Comparison of ENCODE assay signal across 35 cellular contexts in genomic region chr1:107073493-107073892, GRCh38.
"Had no signal": no experiment of that assay in that cellular context is flagged by ENCODE, and none has a peak within 500 bp of the region (broad histone marks: within the 10 kb centered on the region; RNA-seq: fewer than 3 reads in every experiment).

No MANE protein-coding gene starts in this region.

- H3K9me3 ChIP-seq: MG63 had no signal

- H3K27me3 ChIP-seq: MG63 had no signal

- DNase-seq: Kasumi-1, MG63, MM.1S, MV-4-11, NCI-H1048, NCI-H1092, NCI-H1092 treated with DMSO at 0.1 percent for 48 hours, NCI-H1105, NCI-H1105 treated with DMSO at 0.1 percent for 48 hours, NCI-H1417, NCI-H1417 treated with DMSO at 0.1 percent for 48 hours, NCI-H1436, NCI-H1436 treated with DMSO at 0.1 percent for 48 hours, NCI-H146, NCI-H1694, NCI-H1694 treated with DMSO at 0.1 percent for 48 hours, NCI-H187, NCI-H187 treated with DMSO at 0.1 percent for 48 hours, NCI-H1930, NCI-H2029, NCI-H2029 treated with DMSO at 0.1 percent for 48 hours, NCI-H2081, NCI-H2081 treated with DMSO at 0.1 percent for 48 hours, NCI-H2107, NCI-H2171, NCI-H2171 treated with DMSO at 0.1 percent for 48 hours, NCI-H2227 treated with DMSO at 0.1 percent for 48 hours, NCI-H226, NCI-H345, NCI-H446, NCI-H446 treated with DMSO at 0.1 percent for 48 hours, NCI-H510A, NCI-H510A treated with DMSO at 0.1 percent for 48 hours, NCI-H524, NCI-H524 treated with DMSO at 0.1 percent for 48 hours had no signal

- H3K36me3 ChIP-seq: MG63 had no signal

- H3K4me3 ChIP-seq: MG63 had no signal
